ENCODE assay signal across 8 cellular contexts in genomic region chr22:25048659-25049657, GRCh38.
A peak's percentile ranks its signal among the peaks of the same experiment; 100 is the strongest.
DNase-seq lines count a peak whose midpoint lies in the region; ATAC-seq and TF ChIP-seq lines count a peak whose summit lies in the region.

No MANE protein-coding gene starts in this region.

- no peak for DNase-seq in AG09309 (ENCODE audit: low read depth)
- peak; percentile 4 for DNase-seq in NCI-H774 (lab: John Stamatoyannopoulos, UW)
- DNase-seq in activated CD8-positive, alpha-beta T cell treated with anti-CD3 and anti-CD28 coated beads for 36 hours = peak; percentile 83
- peak; percentile 67 to 70 (median 69) for DNase-seq in effector memory CD8-positive, alpha-beta T cell
- DNase-seq in mesothelial cell of epicardium (ENCODE audit: low spot score in 2 of 2, unreplicated experiment in 2 of 2) = peak in 1 of 2 experiments; percentile 71
- DNase-seq in stimulated activated CD8-positive, alpha-beta memory T cell treated with anti-CD3 and anti-CD28 coated beads, Interleukin-7, amount 100 ng/mL, for 24 hours (ENCODE audit: low read depth) = peak; percentile 48

- POLR2A ChIA-PET in activated CD8-positive, alpha-beta T cell treated with anti-CD3 and anti-CD28 coated beads for 36 hours (lab: Charles Lee) = interaction anchor here (1.0 kb wide), 1 partner anchor 99 kb away, joined by 3 read pairs; no protein-coding TSS in a partner anchor

- H3K4me1 Mint-ChIP-seq in activated CD8-positive, alpha-beta T cell treated with anti-CD3 and anti-CD28 coated beads for 36 hours (ENCODE audit: low read depth) = peaks cover 6% of the 10 kb centered on the region
- H3K4me1 Mint-ChIP-seq in effector memory CD8-positive, alpha-beta T cell (ENCODE audit: low read depth in 2 of 2) = peaks cover 0 to 4% of the 10 kb centered on the region in 2 donors
- no peaks in the 10 kb centered on the region for H3K4me1 Mint-ChIP-seq in mesothelial cell of epicardium

- no peak overlapping the region for H3K4me3 Mint-ChIP-seq in activated CD8-positive, alpha-beta T cell treated with anti-CD3 and anti-CD28 coated beads for 36 hours
- H3K4me3 Mint-ChIP-seq in effector memory CD8-positive, alpha-beta T cell = no peak overlapping the region
- H3K4me3 Mint-ChIP-seq in mesothelial cell of epicardium = no peak overlapping the region

- intact Hi-C loops in activated CD8-positive, alpha-beta T cell treated with anti-CD3 and anti-CD28 coated beads for 36 hours (cut with micrococcal nuclease) = loop anchor here (2.0 kb wide), 1 partner anchor 90 kb away; no protein-coding TSS in a partner anchor

- H3K27me3 Mint-ChIP-seq in activated CD8-positive, alpha-beta T cell treated with anti-CD3 and anti-CD28 coated beads for 36 hours = no peaks in the 10 kb centered on the region
- no peaks in the 10 kb centered on the region for H3K27me3 Mint-ChIP-seq in effector memory CD8-positive, alpha-beta T cell
- no peaks in the 10 kb centered on the region for H3K27me3 Mint-ChIP-seq in mesothelial cell of epicardium (ENCODE audit: low read depth)

- H3K36me3 Mint-ChIP-seq in activated CD8-positive, alpha-beta T cell treated with anti-CD3 and anti-CD28 coated beads for 36 hours (ENCODE audit: low read depth) = no peaks in the 10 kb centered on the region
- peaks cover 3% of the 10 kb centered on the region for H3K36me3 Mint-ChIP-seq in effector memory CD8-positive, alpha-beta T cell (ENCODE audit: insufficient read depth)
- H3K36me3 Mint-ChIP-seq in mesothelial cell of epicardium = peaks cover 17% of the 10 kb centered on the region

- H3K4me3 ChIP-seq in AG09309 (ENCODE audit: control insufficient read depth, low read depth, low read length) = no peak overlapping the region

- peaks cover 13% of the 10 kb centered on the region for H3K9me3 Mint-ChIP-seq in activated CD8-positive, alpha-beta T cell treated with anti-CD3 and anti-CD28 coated beads for 36 hours
- peaks cover 0 to 3% of the 10 kb centered on the region in 2 donors for H3K9me3 Mint-ChIP-seq in effector memory CD8-positive, alpha-beta T cell
- H3K9me3 Mint-ChIP-seq in mesothelial cell of epicardium = no peaks in the 10 kb centered on the region

- ATAC-seq in GM21515 (IDR thresholded peaks at IDR 0.05; ENCODE audit: unreplicated experiment) = peak; percentile 49
- peak; percentile 98 for ATAC-seq in activated CD8-positive, alpha-beta T cell treated with anti-CD3 and anti-CD28 coated beads for 36 hours
- peak; percentile 93 for ATAC-seq in effector memory CD8-positive, alpha-beta T cell (replicated peaks)
- ATAC-seq in HG03045 (IDR thresholded peaks at IDR 0.05; ENCODE audit: unreplicated experiment) = no peak

- CTCF ChIA-PET in activated CD8-positive, alpha-beta T cell treated with anti-CD3 and anti-CD28 coated beads for 36 hours (lab: Charles Lee) = interaction anchor here (0.5 to 7.5 kb wide), 41 partner anchors 8 to 280 kb away, joined by 3 to 110 read pairs (median 4); partner anchors contain the start of genes KIAA1671 and LHFPL7

- TF ChIP-seq CTCF in AG09309 (IDR thresholded peaks at IDR 0.05; ENCODE audit: control insufficient read depth, insufficient read depth, low read depth, low read length, missing control alignments) (peak; percentile 66), mesothelial cell of epicardium (IDR thresholded peaks at IDR 0.05; ENCODE audit: unreplicated experiment) (peak; percentile 86)
- peak; percentile 80 for TF ChIP-seq CTCF in activated CD8-positive, alpha-beta T cell treated with anti-CD3 and anti-CD28 coated beads for 36 hours (IDR thresholded peaks at IDR 0.05)

- H3K27ac Mint-ChIP-seq in activated CD8-positive, alpha-beta T cell treated with anti-CD3 and anti-CD28 coated beads for 36 hours = no peak overlapping the region
- no peak overlapping the region for H3K27ac Mint-ChIP-seq in effector memory CD8-positive, alpha-beta T cell
- H3K27ac Mint-ChIP-seq in mesothelial cell of epicardium = no peak overlapping the region
